11 cellular contexts compared by ENCODE assay signal in the genomic region with DNA sequence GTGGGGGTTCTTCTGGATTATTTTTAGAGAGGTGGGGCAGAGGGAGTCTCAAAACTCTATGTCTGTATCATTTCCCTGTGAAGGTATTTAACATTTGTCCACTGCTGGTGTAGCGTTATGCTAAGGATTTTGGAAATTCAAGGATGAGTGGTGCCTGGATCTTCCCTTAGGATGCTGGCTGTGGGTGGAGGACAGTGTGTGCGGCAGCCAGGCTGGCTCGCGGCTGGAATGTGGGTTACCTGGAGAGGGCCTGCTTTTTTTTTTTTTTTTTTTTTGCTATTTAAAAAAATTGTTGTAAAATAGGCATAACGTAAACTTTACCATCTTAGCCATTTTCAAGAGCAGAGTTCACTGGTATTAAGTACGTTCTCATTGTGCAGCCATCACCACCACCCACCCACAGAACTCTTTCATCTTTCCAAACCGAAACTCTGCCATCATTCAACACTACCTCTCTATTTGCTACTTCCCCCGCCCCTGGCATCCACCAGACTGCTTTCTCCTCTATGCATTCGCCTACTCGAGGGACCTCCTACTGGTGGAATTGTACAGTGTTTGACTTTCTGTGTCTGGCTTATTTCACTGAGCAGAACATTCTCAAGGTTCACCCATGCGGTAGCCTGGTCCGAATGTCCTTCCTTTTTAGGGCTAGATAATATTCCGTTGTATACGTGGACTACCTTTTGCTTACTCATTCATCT.
DNase-seq lines count a peak whose midpoint lies in the region; ATAC-seq and TF ChIP-seq lines count a peak whose summit lies in the region.
"Had no signal": no experiment of that assay in that cellular context is flagged by ENCODE, and none has a peak within 500 bp of the region (broad histone marks: within the 10 kb centered on the region; RNA-seq: fewer than 3 reads in every experiment).

No MANE protein-coding gene starts in this region.

- H3K36me3 Mint-ChIP-seq in activated T-cell treated with anti-CD3 and anti-CD28 coated beads, Interleukin-2, amount 50 U/mL, for 4 hours (ENCODE audit: insufficient read depth) = no peaks in the 10 kb centered on the region
- peaks cover 5% of the 10 kb centered on the region for H3K36me3 Mint-ChIP-seq in activated T-cell treated with anti-CD3 and anti-CD28 coated beads, Interleukin-2, amount 50 U/mL, for 24 hours (ENCODE audit: low read depth)
- no peaks in the 10 kb centered on the region for H3K36me3 Mint-ChIP-seq in T-helper 17 cell (ENCODE audit: low read depth)
- H3K36me3 Mint-ChIP-seq: activated naive CD8-positive, alpha-beta T cell had no signal

- H3K9me3 ChIP-seq in T-helper 17 cell (ENCODE audit: control insufficient read depth, low read length, poor library complexity, severe bottlenecking) = no peaks in the 10 kb centered on the region

- ATAC-seq in activated T-cell treated with anti-CD3 and anti-CD28 coated beads, Interleukin-2, amount 50 U/mL, for 4 hours = peak; percentile 77 to 84
- ATAC-seq in T-helper 17 cell = peak; percentile 83
- no peak for ATAC-seq in GM18519 (IDR thresholded peaks at IDR 0.05; ENCODE audit: low FRiP score, unreplicated experiment)
- no peak for ATAC-seq in GM18505 (IDR thresholded peaks at IDR 0.05; ENCODE audit: unreplicated experiment)

- H3K9me3 Mint-ChIP-seq in activated T-cell treated with anti-CD3 and anti-CD28 coated beads, Interleukin-2, amount 50 U/mL, for 4 hours = no peaks in the 10 kb centered on the region
- no peaks in the 10 kb centered on the region for H3K9me3 Mint-ChIP-seq in activated T-cell treated with anti-CD3 and anti-CD28 coated beads, Interleukin-2, amount 50 U/mL, for 24 hours
- H3K9me3 Mint-ChIP-seq: IgD-negative memory B cell, naive B cell had no signal

- no peak for TF ChIP-seq POLR2A in GM18505 (IDR thresholded peaks at IDR 0.05; ENCODE audit: borderline replicate concordance, extremely low read depth, insufficient read depth, insufficient read length)

- H3K27ac Mint-ChIP-seq in activated T-cell treated with anti-CD3 and anti-CD28 coated beads, Interleukin-2, amount 50 U/mL, for 24 hours = no peak overlapping the region
- H3K27ac Mint-ChIP-seq in T-helper 17 cell = peak overlapping the region; percentile 78
- H3K27ac Mint-ChIP-seq: activated naive CD8-positive, alpha-beta T cell had no signal

- H3K4me1 Mint-ChIP-seq in activated T-cell treated with anti-CD3 and anti-CD28 coated beads, Interleukin-2, amount 50 U/mL, for 4 hours (ENCODE audit: low read depth) = peaks cover 10% of the 10 kb centered on the region
- peaks cover 10% of the 10 kb centered on the region for H3K4me1 Mint-ChIP-seq in activated T-cell treated with anti-CD3 and anti-CD28 coated beads, Interleukin-2, amount 50 U/mL, for 24 hours (ENCODE audit: low read depth)
- peaks cover 7% of the 10 kb centered on the region for H3K4me1 Mint-ChIP-seq in T-helper 17 cell

- peak; percentile 36 for TF ChIP-seq CTCF in fibroblast of pulmonary artery (IDR thresholded peaks at IDR 0.05; ENCODE audit: low read length, missing control alignments)

- no peak for DNase-seq in activated T-cell treated with anti-CD3 and anti-CD28 coated beads, Interleukin-2, amount 50 U/mL, for 4 hours
- no peak for DNase-seq in activated T-cell treated with anti-CD3 and anti-CD28 coated beads, Interleukin-2, amount 50 U/mL, for 24 hours
- DNase-seq in T-helper 17 cell (no peak), fibroblast of pulmonary artery (ENCODE audit: low read depth) (peak; percentile 31), NCI-H345 (lab: John Stamatoyannopoulos, UW) (no peak)
- DNase-seq in stimulated activated CD8-positive, alpha-beta memory T cell treated with anti-CD3 and anti-CD28 coated beads, Interleukin-4, amount 100 ng/mL, for 24 hours (ENCODE audit: low read depth) = peak; percentile 11
- DNase-seq: naive B cell had no signal

- H3K4me3 Mint-ChIP-seq in activated T-cell treated with anti-CD3 and anti-CD28 coated beads, Interleukin-2, amount 50 U/mL, for 4 hours = no peak overlapping the region
- no peak overlapping the region for H3K4me3 Mint-ChIP-seq in activated T-cell treated with anti-CD3 and anti-CD28 coated beads, Interleukin-2, amount 50 U/mL, for 24 hours
- H3K4me3 Mint-ChIP-seq in T-helper 17 cell = peak overlapping the region; percentile 43
- H3K4me3 Mint-ChIP-seq: activated naive CD8-positive, alpha-beta T cell; naive B cell had no signal

- H3K4me3 ChIP-seq in fibroblast of pulmonary artery (replicated peaks; ENCODE audit: low read depth, low read length) = no peak overlapping the region

- H3K27me3 Mint-ChIP-seq in activated T-cell treated with anti-CD3 and anti-CD28 coated beads, Interleukin-2, amount 50 U/mL, for 4 hours (ENCODE audit: low read depth) = no peaks in the 10 kb centered on the region
- H3K27me3 Mint-ChIP-seq in activated T-cell treated with anti-CD3 and anti-CD28 coated beads, Interleukin-2, amount 50 U/mL, for 24 hours = no peaks in the 10 kb centered on the region
- no peaks in the 10 kb centered on the region for H3K27me3 Mint-ChIP-seq in T-helper 17 cell
- H3K27me3 Mint-ChIP-seq: activated naive CD8-positive, alpha-beta T cell; IgD-negative memory B cell; naive B cell had no signal

Comparison
In these comparisons a context has a peak if more than half of its experiments do, and no peak if none do; other contexts are left out.
1. ATAC-seq: peak in activated T-cell treated with anti-CD3 and anti-CD28 coated beads, Interleukin-2, amount 50 U/mL, for 4 hours (2 of 2) and T-helper 17 cell (single experiment); none in GM18519 (single experiment) and GM18505 (single experiment).
2. DNase-seq: peak in fibroblast of pulmonary artery (single experiment) and stimulated activated CD8-positive, alpha-beta memory T cell treated with anti-CD3 and anti-CD28 coated beads, Interleukin-4, amount 100 ng/mL, for 24 hours (single experiment); none in activated T-cell treated with anti-CD3 and anti-CD28 coated beads, Interleukin-2, amount 50 U/mL, for 4 hours (single experiment), activated T-cell treated with anti-CD3 and anti-CD28 coated beads, Interleukin-2, amount 50 U/mL, for 24 hours (single experiment), T-helper 17 cell (0 of 3) and NCI-H345 (single experiment).